In genomic region chr2:240433973-240434727, GRCh38 we compare ENCODE assay signal across 8 cellular contexts. TPM values are rescaled to one million over a fixed set of nuclear protein-coding genes. Genes with fewer than 3 reads are reported as not detected.
DNase-seq lines count a peak whose midpoint lies in the region; ATAC-seq and TF ChIP-seq lines count a peak whose summit lies in the region.

No MANE protein-coding gene starts in this region.

- H3K9me3 Mint-ChIP-seq in activated naive CD8-positive, alpha-beta T cell treated with anti-CD3 and anti-CD28 coated beads, Interleukin-2, amount 10 ng/mL, durations not matched to agents 7 days and 5 days: no peaks in the 10 kb centered on the region

- POLR2A ChIA-PET in activated naive CD8-positive, alpha-beta T cell treated with anti-CD3 and anti-CD28 coated beads, Interleukin-2, amount 10 ng/mL, durations not matched to agents 7 days and 5 days (lab: Charles Lee): no interaction called here

- peak; percentile 38 for DNase-seq in activated naive CD8-positive, alpha-beta T cell treated with anti-CD3 and anti-CD28 coated beads, Interleukin-2, amount 10 ng/mL, durations not matched to agents 7 days and 5 days
- peak; percentile 16 for DNase-seq in left ventricle myocardium inferior
- DNase-seq in retinal pigment epithelial cell (ENCODE audit: low read depth): peak; percentile 88
- no peak for DNase-seq in COLO668 (lab: John Stamatoyannopoulos, UW; ENCODE audit: unreplicated experiment)
- no peak for DNase-seq in NCI-H2081 treated with DMSO at 0.1 percent for 48 hours (lab: John Stamatoyannopoulos, UW)

- peaks cover 24% of the 10 kb centered on the region for H3K79me2 ChIP-seq in ACC112 (ENCODE audit: control insufficient read depth, insufficient read depth, low read length, unreplicated experiment)

- H3K27me3 ChIP-seq in ACC112 (ENCODE audit: insufficient read depth, low read length) (no peaks in the 10 kb centered on the region), HUES6 (ENCODE audit: control insufficient read depth, insufficient read depth, low read length) (peaks cover 46% of the 10 kb centered on the region), left ventricle myocardium inferior (ENCODE audit: low read depth) (peaks cover 62% of the 10 kb centered on the region)

- H3K4me1 ChIP-seq in ACC112 (ENCODE audit: control insufficient read depth, insufficient read depth, low read length, unreplicated experiment): peaks cover 28% of the 10 kb centered on the region
- H3K4me1 ChIP-seq in HUES6 (ENCODE audit: control insufficient read depth, insufficient read depth, low read length): peaks cover 24% of the 10 kb centered on the region; the same call in 1 of the 2 replicates
- H3K4me1 ChIP-seq in left ventricle myocardium inferior: peaks cover 43% of the 10 kb centered on the region

- H2AFZ ChIP-seq in ACC112 (ENCODE audit: low read length, unreplicated experiment): no peak overlapping the region

- peak overlapping the region; percentile 88 for H3K4me3 ChIP-seq in ACC112 (ENCODE audit: low read depth, low read length)
- peak overlapping the region; percentile 73 for H3K4me3 ChIP-seq in HUES6 (ENCODE audit: low read depth, low read length)
- H3K4me3 ChIP-seq in left ventricle myocardium inferior: peak overlapping the region; percentile 87
- H3K4me3 ChIP-seq in retinal pigment epithelial cell (ENCODE audit: low read length): peak overlapping the region; percentile 53

- intact Hi-C loops in left ventricle myocardium inferior (cut with micrococcal nuclease): no loop called here

- H3K9ac ChIP-seq in HUES6 (ENCODE audit: low read length): peak overlapping the region; percentile 17

- H3K27ac Mint-ChIP-seq in activated naive CD8-positive, alpha-beta T cell treated with anti-CD3 and anti-CD28 coated beads, Interleukin-2, amount 10 ng/mL, durations not matched to agents 7 days and 5 days: peak overlapping the region; percentile 76

- no peaks in the 10 kb centered on the region for H3K36me3 ChIP-seq in ACC112 (ENCODE audit: insufficient read depth, low read length)
- no peaks in the 10 kb centered on the region for H3K36me3 ChIP-seq in HUES6 (ENCODE audit: control insufficient read depth, insufficient read depth, low read length)
- no peaks in the 10 kb centered on the region for H3K36me3 ChIP-seq in left ventricle myocardium inferior

- H3K27ac ChIP-seq in ACC112 (ENCODE audit: low read depth, low read length) (peak overlapping the region; percentile 86), HUES6 (ENCODE audit: low read depth, low read length) (no peak overlapping the region), left ventricle myocardium inferior (replicated peaks) (peak overlapping the region; percentile 95)

- H3K27me3 Mint-ChIP-seq in activated naive CD8-positive, alpha-beta T cell treated with anti-CD3 and anti-CD28 coated beads, Interleukin-2, amount 10 ng/mL, durations not matched to agents 7 days and 5 days: peaks cover 18% of the 10 kb centered on the region

- H3K4me3 Mint-ChIP-seq in activated naive CD8-positive, alpha-beta T cell treated with anti-CD3 and anti-CD28 coated beads, Interleukin-2, amount 10 ng/mL, durations not matched to agents 7 days and 5 days: peak overlapping the region; percentile 88

- TF ChIP-seq CTCF in left ventricle myocardium inferior (IDR thresholded peaks at IDR 0.05; ENCODE audit: borderline replicate concordance): no peak
- no peak for TF ChIP-seq CTCF in retinal pigment epithelial cell (conservative IDR thresholded peaks at IDR 0.05; ENCODE audit: low read depth, low read length)

- no peak for ATAC-seq in activated naive CD8-positive, alpha-beta T cell treated with anti-CD3 and anti-CD28 coated beads, Interleukin-2, amount 10 ng/mL, durations not matched to agents 7 days and 5 days (ENCODE audit: low read depth)
- ATAC-seq in HG03460 (IDR thresholded peaks at IDR 0.05; ENCODE audit: unreplicated experiment): no peak

- no peaks in the 10 kb centered on the region for H3K36me3 Mint-ChIP-seq in activated naive CD8-positive, alpha-beta T cell treated with anti-CD3 and anti-CD28 coated beads, Interleukin-2, amount 10 ng/mL, durations not matched to agents 7 days and 5 days

- H3K4me1 Mint-ChIP-seq in activated naive CD8-positive, alpha-beta T cell treated with anti-CD3 and anti-CD28 coated beads, Interleukin-2, amount 10 ng/mL, durations not matched to agents 7 days and 5 days: peaks cover 5% of the 10 kb centered on the region

- H3K9me3 ChIP-seq in HUES6 (ENCODE audit: control insufficient read depth, insufficient read depth, low read depth, low read length) (no peaks in the 10 kb centered on the region), left ventricle myocardium inferior (replicated peaks) (no peaks in the 10 kb centered on the region)

RNA-seq across cellular contexts. Expression of gene GPC1, which starts 1.3 kb away (rescaled TPM):
- 1 to 10 TPM; 3.4 to 4.7 TPM for total RNA-seq in activated naive CD8-positive, alpha-beta T cell treated with anti-CD3 and anti-CD28 coated beads, Interleukin-2, amount 10 ng/mL, durations not matched to agents 7 days and 5 days
- 187 TPM for total RNA-seq in left ventricle myocardium inferior

Comparison
In these comparisons a context has a peak if more than half of its experiments do, and no peak if none do; other contexts are left out.
1. DNase-seq: peak in activated naive CD8-positive, alpha-beta T cell treated with anti-CD3 and anti-CD28 coated beads, Interleukin-2, amount 10 ng/mL, durations not matched to agents 7 days and 5 days (single experiment), left ventricle myocardium inferior (single experiment) and retinal pigment epithelial cell (single experiment); none in COLO668 (single experiment) and NCI-H2081 treated with DMSO at 0.1 percent for 48 hours (single experiment).
2. RNA of gene GPC1, which starts 1.3 kb away (total RNA-seq): 187 TPM in left ventricle myocardium inferior (single experiment); 3.4 to 4.7 TPM in activated naive CD8-positive, alpha-beta T cell treated with anti-CD3 and anti-CD28 coated beads, Interleukin-2, amount 10 ng/mL, durations not matched to agents 7 days and 5 days; every median in the first group is over 10 times any median in the second.
3. Peak in every context shown above with its lines, with median percentiles within 50 percentile points of each other: H3K4me3 ChIP-seq.